In the genomic region with DNA sequence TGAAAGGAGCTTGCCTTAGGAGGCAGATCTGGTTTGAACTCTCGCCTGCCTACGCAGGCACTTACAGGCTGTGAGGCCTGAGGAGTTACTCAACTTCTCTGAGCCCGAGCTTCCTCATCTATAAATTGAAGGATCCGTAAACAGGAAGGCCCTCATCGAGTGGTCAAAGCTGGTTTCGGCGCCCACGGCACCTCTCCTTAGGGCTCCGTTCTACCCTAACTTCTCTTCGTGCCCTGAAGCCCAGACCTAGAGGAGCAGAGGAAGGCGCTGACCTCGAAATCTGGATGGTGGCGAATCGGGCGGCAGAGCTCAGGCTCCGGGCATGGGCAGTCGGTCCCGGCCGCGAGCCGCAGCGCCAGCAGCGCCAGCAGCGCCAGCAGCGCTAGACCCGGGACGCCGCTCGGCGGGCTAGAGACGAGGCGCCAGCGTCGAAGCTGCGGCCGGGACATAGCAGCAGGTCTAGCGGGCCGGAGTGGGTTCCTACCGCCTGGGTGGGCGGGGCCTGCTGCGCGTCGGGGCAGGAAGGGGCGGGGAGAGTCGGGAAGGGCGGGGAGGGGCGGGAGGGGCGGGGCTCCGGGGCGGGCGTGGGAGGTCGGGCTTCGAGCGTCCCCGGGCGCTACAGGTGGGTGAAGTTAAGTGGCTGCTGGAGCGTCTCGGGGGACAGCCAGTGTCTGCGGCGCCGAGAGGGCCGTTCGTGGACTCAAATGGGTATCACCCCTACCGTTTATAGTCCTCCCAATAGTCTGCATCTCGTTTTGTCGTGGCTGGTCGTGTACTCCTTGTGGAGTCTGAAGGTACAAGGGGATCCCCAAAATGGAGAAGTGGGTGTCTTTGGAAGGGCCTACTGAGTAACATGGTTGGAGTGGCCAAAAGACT, we compare ENCODE assay signal across 1 cellular context.
TF ChIP-seq lines count a peak whose summit lies in the region.

Gene CTBS, minus strand, starts transcription at position 474 of the 876 bp plus-strand sequence. Its CDS starts 25 bp downstream, at position 449.

TF ChIP-seq in K562, 482 proteins besides CTCF, POLR2A, EP300 and RAD21 (continued from another document):
- TF ChIP-seq, protein P1, sequence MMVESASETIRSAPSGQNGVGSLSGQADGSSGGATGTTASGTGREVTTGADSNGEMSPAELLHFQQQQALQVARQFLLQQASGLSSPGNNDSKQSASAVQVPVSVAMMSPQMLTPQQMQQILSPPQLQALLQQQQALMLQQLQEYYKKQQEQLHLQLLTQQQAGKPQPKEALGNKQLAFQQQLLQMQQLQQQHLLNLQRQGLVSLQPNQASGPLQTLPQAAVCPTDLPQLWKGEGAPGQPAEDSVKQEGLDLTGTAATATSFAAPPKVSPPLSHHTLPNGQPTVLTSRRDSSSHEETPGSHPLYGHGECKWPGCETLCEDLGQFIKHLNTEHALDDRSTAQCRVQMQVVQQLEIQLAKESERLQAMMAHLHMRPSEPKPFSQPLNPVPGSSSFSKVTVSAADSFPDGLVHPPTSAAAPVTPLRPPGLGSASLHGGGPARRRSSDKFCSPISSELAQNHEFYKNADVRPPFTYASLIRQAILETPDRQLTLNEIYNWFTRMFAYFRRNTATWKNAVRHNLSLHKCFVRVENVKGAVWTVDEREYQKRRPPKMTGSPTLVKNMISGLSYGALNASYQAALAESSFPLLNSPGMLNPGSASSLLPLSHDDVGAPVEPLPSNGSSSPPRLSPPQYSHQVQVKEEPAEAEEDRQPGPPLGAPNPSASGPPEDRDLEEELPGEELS (CRISPR knock-in tag; IDR thresholded peaks at IDR 0.05; ENCODE audit: borderline replicate concordance) = no peak; the same call in 1 of the 2 replicates
- no peak for TF ChIP-seq ZNF398 (CRISPR knock-in tag; IDR thresholded peaks at IDR 0.05)
- TF ChIP-seq SRSF7 (optimal IDR thresholded peaks at IDR 0.05; ENCODE audit: low read depth, low read length) = no peak
- TF ChIP-seq SMARCA5 (IDR thresholded peaks at IDR 0.05) = 0 out of 2 replicates have a peak, but pooled peaks have one; percentile 18
- TF ChIP-seq, protein P2, sequence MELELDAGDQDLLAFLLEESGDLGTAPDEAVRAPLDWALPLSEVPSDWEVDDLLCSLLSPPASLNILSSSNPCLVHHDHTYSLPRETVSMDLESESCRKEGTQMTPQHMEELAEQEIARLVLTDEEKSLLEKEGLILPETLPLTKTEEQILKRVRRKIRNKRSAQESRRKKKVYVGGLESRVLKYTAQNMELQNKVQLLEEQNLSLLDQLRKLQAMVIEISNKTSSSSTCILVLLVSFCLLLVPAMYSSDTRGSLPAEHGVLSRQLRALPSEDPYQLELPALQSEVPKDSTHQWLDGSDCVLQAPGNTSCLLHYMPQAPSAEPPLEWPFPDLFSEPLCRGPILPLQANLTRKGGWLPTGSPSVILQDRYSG (tag; conservative IDR thresholded peaks at IDR 0.05; ENCODE audit: low read depth) = no peak
- TF ChIP-seq PURB (CRISPR knock-in tag; IDR thresholded peaks at IDR 0.05; ENCODE audit: low read depth) = no peak
- TF ChIP-seq, protein P3, sequence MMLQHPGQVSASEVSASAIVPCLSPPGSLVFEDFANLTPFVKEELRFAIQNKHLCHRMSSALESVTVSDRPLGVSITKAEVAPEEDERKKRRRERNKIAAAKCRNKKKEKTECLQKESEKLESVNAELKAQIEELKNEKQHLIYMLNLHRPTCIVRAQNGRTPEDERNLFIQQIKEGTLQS (IDR thresholded peaks at IDR 0.05) = no peak
- TF ChIP-seq, protein P3 (CRISPR knock-in tag; conservative IDR thresholded peaks at IDR 0.05) = 0 out of 2 replicates have a peak, but pooled peaks have one; percentile 0
- no peak for TF ChIP-seq ZBTB34 (CRISPR knock-in tag; IDR thresholded peaks at IDR 0.05)
- TF ChIP-seq ZC3H8 (IDR thresholded peaks at IDR 0.05) = no peak
- TF ChIP-seq PCBP2 (IDR thresholded peaks at IDR 0.05; ENCODE audit: low read depth, low read length, poor library complexity, severe bottlenecking) = no peak
- no peak for TF ChIP-seq STAG1 (CRISPR knock-in tag; IDR thresholded peaks at IDR 0.05; ENCODE audit: borderline replicate concordance)
- no peak for TF ChIP-seq MED1 (CRISPR knock-in tag; IDR thresholded peaks at IDR 0.05; ENCODE audit: borderline replicate concordance)
- no peak for TF ChIP-seq NFE2 (IDR thresholded peaks at IDR 0.05; ENCODE audit: low read depth)
- no peak for TF ChIP-seq PATZ1 (CRISPR knock-in tag; IDR thresholded peaks at IDR 0.05; ENCODE audit: borderline replicate concordance)
- TF ChIP-seq, protein P4, sequence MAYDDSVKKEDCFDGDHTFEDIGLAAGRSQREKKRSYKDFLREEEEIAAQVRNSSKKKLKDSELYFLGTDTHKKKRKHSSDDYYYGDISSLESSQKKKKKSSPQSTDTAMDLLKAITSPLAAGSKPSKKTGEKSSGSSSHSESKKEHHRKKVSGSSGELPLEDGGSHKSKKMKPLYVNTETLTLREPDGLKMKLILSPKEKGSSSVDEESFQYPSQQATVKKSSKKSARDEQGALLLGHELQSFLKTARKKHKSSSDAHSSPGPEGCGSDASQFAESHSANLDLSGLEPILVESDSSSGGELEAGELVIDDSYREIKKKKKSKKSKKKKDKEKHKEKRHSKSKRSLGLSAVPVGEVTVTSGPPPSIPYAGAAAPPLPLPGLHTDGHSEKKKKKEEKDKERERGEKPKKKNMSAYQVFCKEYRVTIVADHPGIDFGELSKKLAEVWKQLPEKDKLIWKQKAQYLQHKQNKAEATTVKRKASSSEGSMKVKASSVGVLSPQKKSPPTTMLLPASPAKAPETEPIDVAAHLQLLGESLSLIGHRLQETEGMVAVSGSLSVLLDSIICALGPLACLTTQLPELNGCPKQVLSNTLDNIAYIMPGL (CRISPR knock-in tag; IDR thresholded peaks at IDR 0.05) = no peak
- peak in 1 of 2 experiments; percentile 32; a peak in 2 of 4 replicates for TF ChIP-seq HDAC1 (IDR thresholded peaks at IDR 0.05)
- no peak for TF ChIP-seq ZFPM2 (CRISPR knock-in tag; IDR thresholded peaks at IDR 0.05)
